In the genomic region with DNA sequence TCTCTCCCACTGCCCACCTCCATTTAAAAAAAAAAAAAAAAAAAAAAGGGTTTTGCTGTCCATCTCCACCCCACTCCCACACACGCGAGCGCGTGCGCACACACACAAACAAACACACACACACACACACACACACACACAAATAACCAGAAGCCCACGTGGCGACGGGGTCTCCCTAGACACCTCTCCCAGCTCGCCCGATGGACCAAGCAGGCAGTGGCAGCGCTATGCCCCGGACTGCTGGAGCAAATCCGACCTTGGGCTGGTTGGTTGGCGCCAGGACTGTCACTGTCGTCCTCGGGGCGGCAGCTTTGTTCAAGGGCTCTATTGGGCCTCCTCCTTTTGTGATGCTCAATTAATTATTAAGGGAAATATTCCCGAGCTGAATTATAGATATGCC, we compare ENCODE assay signal across 21 cellular contexts. TPM values are rescaled to one million over a fixed set of nuclear protein-coding genes. Genes with fewer than 3 reads are reported as not detected.
"Had no signal": no experiment of that assay in that cellular context is flagged by ENCODE, and none has a peak within 500 bp of the region (broad histone marks: within the 10 kb centered on the region; RNA-seq: fewer than 3 reads in every experiment).

No MANE protein-coding gene starts in this region.

- H3K36me3 ChIP-seq: right lobe of liver, transverse colon had no signal

- H3K4me1 ChIP-seq: testis had no signal

- H3K4me1 Mint-ChIP-seq: activated CD4-positive, alpha-beta T cell treated with anti-CD3 and anti-CD28 coated beads, Interleukin-2, amount 10 ng/mL, durations not matched to agents 24 days and 14 days; neural crest cell had no signal

- H3K27me3 ChIP-seq: right lobe of liver, testis had no signal

- H3K36me3 Mint-ChIP-seq: activated CD4-positive, alpha-beta memory T cell treated with anti-CD3 and anti-CD28 coated beads for 36 hours; mesothelial cell of epicardium; naive B cell had no signal

- H3K27ac ChIP-seq: right lobe of liver, testis, transverse colon had no signal

- DNase-seq: activated CD4-positive, alpha-beta memory T cell treated with anti-CD3 and anti-CD28 coated beads for 36 hours; activated CD4-positive, alpha-beta T cell treated with anti-CD3 and anti-CD28 coated beads, Interleukin-2, amount 10 ng/mL, durations not matched to agents 24 days and 14 days; activated CD4-positive, CD25-positive, alpha-beta regulatory T cell treated with anti-CD3 and anti-CD28 coated beads, Interleukin-2, amount 50 U/mL, for 72 hours; activated CD8-positive, alpha-beta memory T cell treated with anti-CD3 and anti-CD28 coated beads, Interleukin-2, amount 50 U/mL, for 4 hours; activated gamma-delta T cell treated with Interleukin-2 at 50 U/mL for 16 hours; activated naive CD4-positive, alpha-beta T cell treated with anti-CD3 and anti-CD28 coated beads, Interleukin-2, amount 50 U/mL, for 16 hours; activated T-cell treated with anti-CD3 and anti-CD28 coated beads, Interleukin-2, amount 50 U/mL, for 1 hour; amniotic stem cell; foreskin fibroblast; naive B cell; right lobe of liver; stimulated activated CD4-positive, alpha-beta T cell treated with anti-CD3 and anti-CD28 coated beads, Interleukin-2, amount 100 ng/mL, for 48 hours; stimulated activated naive CD8-positive, alpha-beta T cell treated with anti-CD3 and anti-CD28 coated beads, Interleukin-15, Interleukin-2, amounts not matched to agents 100 U/mL and 50 U/mL, for 24 hours; T-helper 2 cell; testis; transverse colon had no signal

- H3K4me3 ChIP-seq: right lobe of liver, testis, transverse colon had no signal

- H3K9me3 ChIP-seq: right lobe of liver, testis, transverse colon had no signal

- H3K4me3 Mint-ChIP-seq: activated CD4-positive, alpha-beta memory T cell treated with anti-CD3 and anti-CD28 coated beads for 36 hours; activated CD4-positive, alpha-beta T cell treated with anti-CD3 and anti-CD28 coated beads, Interleukin-2, amount 10 ng/mL, durations not matched to agents 24 days and 14 days had no signal

- H3K9me3 Mint-ChIP-seq: activated CD4-positive, alpha-beta memory T cell treated with anti-CD3 and anti-CD28 coated beads for 36 hours; mesothelial cell of epicardium had no signal

- H3K27ac Mint-ChIP-seq: activated CD4-positive, alpha-beta memory T cell treated with anti-CD3 and anti-CD28 coated beads for 36 hours; activated CD4-positive, alpha-beta T cell treated with anti-CD3 and anti-CD28 coated beads, Interleukin-2, amount 10 ng/mL, durations not matched to agents 24 days and 14 days; mesothelial cell of epicardium; naive B cell had no signal

RNA-seq across cellular contexts. Expression of a gene that starts 1.6 kb away (rescaled TPM):
- total RNA-seq: activated CD4-positive, alpha-beta memory T cell treated with anti-CD3 and anti-CD28 coated beads for 36 hours; activated CD4-positive, alpha-beta T cell treated with anti-CD3 and anti-CD28 coated beads, Interleukin-2, amount 10 ng/mL, durations not matched to agents 24 days and 14 days; activated CD8-positive, alpha-beta memory T cell treated with anti-CD3 and anti-CD28 coated beads for 36 hours; astrocyte; esophagus mucosa; right lobe of liver; transverse colon had no signal
